ENCODE assay signal across 31 cellular contexts in genomic region chr3:42672495-42672894, GRCh38. TPM values are rescaled to one million over a fixed set of nuclear protein-coding genes. Genes with fewer than 3 reads are reported as not detected.
"Had no signal": no experiment of that assay in that cellular context is flagged by ENCODE, and none has a peak within 500 bp of the region (broad histone marks: within the 10 kb centered on the region; RNA-seq: fewer than 3 reads in every experiment).

No MANE protein-coding gene starts in this region.

- DNase-seq: natural killer cell; occipital lobe; posterior cingulate gyrus; psoas muscle; right cardiac atrium; small intestine; stimulated activated CD4-positive, alpha-beta T cell treated with anti-CD3 and anti-CD28 coated beads, Interleukin-15, amount 100 ng/mL, for 24 hours; stimulated activated CD4-positive, alpha-beta T cell treated with anti-CD3 and anti-CD28 coated beads, Interleukin-4, amount 100 ng/mL, for 1 hour; stimulated activated CD4-positive, alpha-beta T cell treated with anti-CD3 and anti-CD28 coated beads, Interleukin-4, amount 100 ng/mL, for 4 hours; stimulated activated CD8-positive, alpha-beta memory T cell treated with anti-CD3 and anti-CD28 coated beads, Interleukin-4, amount 100 ng/mL, for 48 hours; stimulated activated naive CD4-positive, alpha-beta T cell; stimulated activated naive CD8-positive, alpha-beta T cell treated with anti-CD3 and anti-CD28 coated beads, Interleukin-15, amount 100 ng/mL, for 72 hours; stimulated activated naive CD8-positive, alpha-beta T cell treated with anti-CD3 and anti-CD28 coated beads, Interleukin-15, Interleukin-2, amounts not matched to agents 100 U/mL and 50 U/mL, for 24 hours; substantia nigra; testis; transverse colon had no signal

- H3K27me3 ChIP-seq: neural progenitor cell, ovary, right lobe of liver, sigmoid colon, suprapubic skin, testis, tibial artery, transverse colon, vagina had no signal

- H3K4me1 ChIP-seq: neural progenitor cell, right lobe of liver, testis had no signal

- H3K36me3 Mint-ChIP-seq: neural progenitor cell, type B pancreatic cell had no signal

- H3K9me3 Mint-ChIP-seq: natural killer cell had no signal

- H3K27ac Mint-ChIP-seq: natural killer cell; nephron; neural progenitor cell; progenitor cell of endocrine pancreas; stimulated activated memory B cell treated with anti-CD40 and anti-IgM and Interleukin-4, amounts not matched to agents 10 μg/mL and 1 μg/mL and 100 μg/mL, for 72 hours; stimulated activated naive CD8-positive, alpha-beta T cell treated with anti-CD3 and anti-CD28 coated beads, Interleukin-15, amount 100 ng/mL, for 72 hours; type B pancreatic cell had no signal

- H3K4me1 Mint-ChIP-seq: natural killer cell; stimulated activated memory B cell treated with anti-CD40 and anti-IgM and Interleukin-4, amounts not matched to agents 10 μg/mL and 1 μg/mL and 100 μg/mL, for 72 hours; stimulated activated naive CD8-positive, alpha-beta T cell treated with anti-CD3 and anti-CD28 coated beads, Interleukin-15, amount 100 ng/mL, for 72 hours had no signal

- H3K27me3 Mint-ChIP-seq: stimulated activated memory B cell treated with anti-CD40 and anti-IgM and Interleukin-4, amounts not matched to agents 10 μg/mL and 1 μg/mL and 100 μg/mL, for 72 hours; stimulated activated naive CD8-positive, alpha-beta T cell treated with anti-CD3 and anti-CD28 coated beads, Interleukin-15, amount 100 ng/mL, for 72 hours had no signal

- H3K9me3 ChIP-seq: ovary, psoas muscle, right lobe of liver, sigmoid colon, testis, vagina had no signal

- ATAC-seq: natural killer cell; psoas muscle; right cardiac atrium; right lobe of liver; stimulated activated memory B cell treated with anti-CD40 and anti-IgM and Interleukin-4, amounts not matched to agents 10 μg/mL and 1 μg/mL and 100 μg/mL, for 72 hours; stimulated activated naive CD8-positive, alpha-beta T cell treated with anti-CD3 and anti-CD28 coated beads, Interleukin-15, amount 100 ng/mL, for 72 hours; stimulated activated naive CD8-positive, alpha-beta T cell treated with anti-CD3 and anti-CD28 coated beads, Interleukin-15, Interleukin-2, amounts not matched to agents 100 U/mL and 50 U/mL, for 24 hours had no signal

- H3K36me3 ChIP-seq: neural progenitor cell, ovary, right lobe of liver, sigmoid colon, suprapubic skin, tibial artery, transverse colon, vagina had no signal

- H3K27ac ChIP-seq: neural progenitor cell, ovary, parathyroid adenoma, psoas muscle, right lobe of liver, sigmoid colon, suprapubic skin, testis, tibial artery, transverse colon, vagina had no signal

- H3K4me3 ChIP-seq: neural progenitor cell, ovary, psoas muscle, right lobe of liver, sigmoid colon, suprapubic skin, testis, tibial artery, transverse colon, vagina had no signal

- H3K4me3 Mint-ChIP-seq: natural killer cell; nephron; neural progenitor cell; stimulated activated memory B cell treated with anti-CD40 and anti-IgM and Interleukin-4, amounts not matched to agents 10 μg/mL and 1 μg/mL and 100 μg/mL, for 72 hours; stimulated activated naive CD8-positive, alpha-beta T cell treated with anti-CD3 and anti-CD28 coated beads, Interleukin-15, amount 100 ng/mL, for 72 hours; type B pancreatic cell had no signal

RNA-seq across cellular contexts. Expression of gene KLHL40, which starts 12.8 kb away (rescaled TPM):
- total RNA-seq: natural killer cell, occipital lobe, osteoblast, ovary, progenitor cell of endocrine pancreas, renal cortical epithelial cell, suprapubic skin, ureter, vagina had no signal

RNA-seq across cellular contexts. Expression of gene HHATL, which starts 30.1 kb away (rescaled TPM):
- total RNA-seq: natural killer cell, occipital lobe, osteoblast, progenitor cell of endocrine pancreas, renal cortical epithelial cell, sigmoid colon, vagina had no signal
